Comparison of ENCODE assay signal across 1 cellular context in genomic region chr16:30351586-30352419, GRCh38.
TF ChIP-seq lines count a peak whose summit lies in the region.

No MANE protein-coding gene starts in this region.

TF ChIP-seq in WTC11, 78 proteins besides CTCF, POLR2A, EP300 and RAD21 (continued from another document):
- no peak for TF ChIP-seq ATF6 (CRISPR knock-in tag; IDR thresholded peaks at IDR 0.05)
- TF ChIP-seq FOXP4 (CRISPR knock-in tag; IDR thresholded peaks at IDR 0.05), result no peak
- no peak for TF ChIP-seq MXD4 (CRISPR knock-in tag; IDR thresholded peaks at IDR 0.05; ENCODE audit: borderline replicate concordance)
- no peak for TF ChIP-seq ZNF317 (CRISPR knock-in tag; IDR thresholded peaks at IDR 0.05; ENCODE audit: borderline replicate concordance, low read depth)
- no peak for TF ChIP-seq IRF2 (CRISPR knock-in tag; IDR thresholded peaks at IDR 0.05; ENCODE audit: borderline replicate concordance, low read depth)
- no peak for TF ChIP-seq CREM (CRISPR knock-in tag; IDR thresholded peaks at IDR 0.05)
